ENCODE assay signal across 11 cellular contexts in genomic region chr6:37016995-37017394, GRCh38. TPM values are rescaled to one million over a fixed set of nuclear protein-coding genes. Genes with fewer than 3 reads are reported as not detected.
"Had no signal": no experiment of that assay in that cellular context is flagged by ENCODE, and none has a peak within 500 bp of the region (broad histone marks: within the 10 kb centered on the region; RNA-seq: fewer than 3 reads in every experiment).

No MANE protein-coding gene starts in this region.

- H3K27me3 ChIP-seq: adrenal gland, neutrophil had no signal

- ATAC-seq: activated CD8-positive, alpha-beta T cell treated with anti-CD3 and anti-CD28 coated beads for 36 hours; stimulated activated effector memory CD8-positive, alpha-beta T cell treated with anti-CD3 and anti-CD28 coated beads, Interleukin-12 subunit alpha, Interleukin-12 subunit beta, amount 100 ng/mL, for 72 hours; T-helper 17 cell had no signal

- H3K27me3 Mint-ChIP-seq: activated CD8-positive, alpha-beta T cell treated with anti-CD3 and anti-CD28 coated beads for 36 hours; central memory CD8-positive, alpha-beta T cell; T-helper 17 cell had no signal

- H3K9me3 ChIP-seq: adrenal gland, left ventricle myocardium inferior, neutrophil had no signal

- H3K4me3 ChIP-seq: adrenal gland, left ventricle myocardium inferior had no signal

- H3K36me3 ChIP-seq: adrenal gland, left ventricle myocardium inferior, neutrophil had no signal

- DNase-seq: activated CD4-positive, alpha-beta T cell treated with anti-CD3 and anti-CD28 coated beads for 1 hour; activated CD8-positive, alpha-beta memory T cell treated with anti-CD3 and anti-CD28 coated beads, Interleukin-2, amount 50 U/mL, for 4 hours; activated CD8-positive, alpha-beta T cell treated with anti-CD3 and anti-CD28 coated beads for 36 hours; activated naive CD4-positive, alpha-beta T cell; adrenal gland; left ventricle myocardium inferior; T-helper 17 cell had no signal

- H3K27ac ChIP-seq: adrenal gland, neutrophil had no signal

- H3K4me3 Mint-ChIP-seq: activated CD8-positive, alpha-beta T cell treated with anti-CD3 and anti-CD28 coated beads for 36 hours; central memory CD8-positive, alpha-beta T cell; T-helper 17 cell had no signal

- H3K9me3 Mint-ChIP-seq: activated CD8-positive, alpha-beta T cell treated with anti-CD3 and anti-CD28 coated beads for 36 hours; central memory CD8-positive, alpha-beta T cell; stimulated activated effector memory CD8-positive, alpha-beta T cell treated with anti-CD3 and anti-CD28 coated beads, Interleukin-12 subunit alpha, Interleukin-12 subunit beta, amount 100 ng/mL, for 72 hours had no signal

- H3K27ac Mint-ChIP-seq: activated CD8-positive, alpha-beta T cell treated with anti-CD3 and anti-CD28 coated beads for 36 hours had no signal

RNA-seq across cellular contexts. Expression of gene FGD2, which starts 11.5 kb away (rescaled TPM):
- total RNA-seq: epithelial cell of proximal tubule had no signal
